In genomic region chr3:58824777-58825176, GRCh38 we compare ENCODE assay signal across 2 cellular contexts.
TF ChIP-seq lines count a peak whose summit lies in the region.

No MANE protein-coding gene starts in this region.

TF ChIP-seq in HCT116, 20 proteins besides CTCF, POLR2A, EP300 and RAD21:
- TF ChIP-seq ZBTB33 (IDR thresholded peaks at IDR 0.05; ENCODE audit: extremely low read depth, insufficient replicate concordance, low read length) (no peak), ZNF274 (IDR thresholded peaks at IDR 0.05; ENCODE audit: low read depth, low read length) (no peak), YY1 (IDR thresholded peaks at IDR 0.05; ENCODE audit: extremely low read depth, insufficient replicate concordance, low read depth, low read length) (no peak), EZH2 (IDR thresholded peaks at IDR 0.05) (no peak), ELF1 (IDR thresholded peaks at IDR 0.05; ENCODE audit: borderline replicate concordance, low read depth) (no peak), SRF (IDR thresholded peaks at IDR 0.05; ENCODE audit: low read depth) (no peak), ATF3 (IDR thresholded peaks at IDR 0.05) (no peak), EGR1 (IDR thresholded peaks at IDR 0.05; ENCODE audit: low read depth) (no peak), EZH2phosphoT487 (IDR thresholded peaks at IDR 0.05; ENCODE audit: borderline replicate concordance) (no peak), MAX (IDR thresholded peaks at IDR 0.05) (no peak), CEBPB (IDR thresholded peaks at IDR 0.05; ENCODE audit: low read depth) (no peak), FOSL1 (IDR thresholded peaks at IDR 0.05; ENCODE audit: low read depth) (no peak), SIN3A (IDR thresholded peaks at IDR 0.05; ENCODE audit: low read depth) (no peak), ZFX (IDR thresholded peaks at IDR 0.05) (no peak), JUND (IDR thresholded peaks at IDR 0.05) (no peak), REST (IDR thresholded peaks at IDR 0.05; ENCODE audit: low read depth) (no peak), CBX3 (IDR thresholded peaks at IDR 0.05; ENCODE audit: low read depth) (no peak), POLR2AphosphoS5 (IDR thresholded peaks at IDR 0.05; ENCODE audit: low read depth, low read length) (no peak), SP1 (IDR thresholded peaks at IDR 0.05; ENCODE audit: low read depth) (no peak)

TF ChIP-seq in endothelial cell of umbilical vein, 7 proteins besides CTCF, POLR2A, EP300 and RAD21 (continued from another document):
- no peak for TF ChIP-seq EZH2 (IDR thresholded peaks at IDR 0.05; ENCODE audit: borderline replicate concordance, low read depth, low read length, severe bottlenecking)
- TF ChIP-seq MYC (IDR thresholded peaks at IDR 0.05; ENCODE audit: low read depth, low read length) = no peak
- no peak for TF ChIP-seq MAX (IDR thresholded peaks at IDR 0.05; ENCODE audit: insufficient read depth, insufficient read length)
